8 cellular contexts compared by ENCODE assay signal in genomic region chr13:100588350-100589177, GRCh38. TPM values are rescaled to one million over a fixed set of nuclear protein-coding genes. Genes with fewer than 3 reads are reported as not detected.
DNase-seq lines count a peak whose midpoint lies in the region; ATAC-seq, FAIRE-seq and TF ChIP-seq lines count a peak whose summit lies in the region.

TSS of gene GGACT (minus strand) at chr13:100588789. CDS start at chr13:100532591, 56,198 bp downstream.

- TF ChIP-seq EP300 in HepG2 (IDR thresholded peaks at IDR 0.05; ENCODE audit: low read depth in 2 of 2, low read length in 2 of 2) (0 out of 4 replicates have a peak, but pooled peaks of 1 of the 2 experiments have one; percentile 9), HepG2 (CRISPR knock-in tag; IDR thresholded peaks at IDR 0.05; ENCODE audit: borderline replicate concordance) (no peak)

- 11% methylated on average over 13 of the region's 82 CpGs for WGBS in HepG2 (ENCODE audit: low lambda C conversion rate)

- peak within 1 kb of the TSS; percentile 68 for H3K9ac ChIP-seq in HepG2 (ENCODE audit: insufficient read depth, low read depth, low read length)

- H3K4me1 Mint-ChIP-seq in activated CD4-positive, alpha-beta T cell treated with anti-CD3 and anti-CD28 coated beads for 36 hours, result peaks cover 37% of the 10 kb centered on the region

- intact Hi-C loops in activated CD4-positive, alpha-beta T cell treated with anti-CD3 and anti-CD28 coated beads for 36 hours (cut with DNase I, micrococcal nuclease), result loop anchor here (1.0 to 5.0 kb wide), 5 partner anchors 84 to 1090 kb away; partner anchors contain the start of genes TMTC4 (in 2 of the 2) and CLYBL (in 1 of the 2)
- intact Hi-C loops in HepG2 (cut with micrococcal nuclease; ENCODE audit: unreplicated experiment), result loop anchor here (1.0 kb wide), 1 partner anchor 13 kb away; no protein-coding TSS in a partner anchor

- CTCF ChIA-PET in activated CD4-positive, alpha-beta T cell treated with anti-CD3 and anti-CD28 coated beads for 36 hours (lab: Charles Lee), result interaction anchor here (0.6 to 12.5 kb wide), 7 partner anchors 11 to 539 kb away, joined by 3 to 94 read pairs (median 4); partner anchors contain the start of gene TMTC4
- CTCF ChIA-PET in HepG2 (lab: Yijun Ruan, JAX; ENCODE audit: low intra/inter-chr PET ratio, low total read pairs), result interaction anchor here (1.1 to 1.5 kb wide), 2 partner anchors 15 to 74 kb away, joined by 5 to 7 read pairs; no protein-coding TSS in a partner anchor

- H3K9me3 Mint-ChIP-seq in activated CD4-positive, alpha-beta T cell treated with anti-CD3 and anti-CD28 coated beads for 36 hours (ENCODE audit: low read depth), result no peaks in the 10 kb centered on the region

- ATAC-seq in HG02852 (IDR thresholded peaks at IDR 0.05; ENCODE audit: unreplicated experiment) (peak; percentile 97), HepG2 (peak; percentile 94)
- ATAC-seq in activated CD4-positive, alpha-beta T cell treated with anti-CD3 and anti-CD28 coated beads for 36 hours, result peak; percentile 94

- no TSS peak for BruUV-seq in HepG2 (replicated peaks; lab: Mats Ljungman, UMichigan)

- no peaks in the 10 kb centered on the region for H3K27me3 ChIP-seq in HepG2 (ENCODE audit: control insufficient read depth in 1 of 2, insufficient read depth in 2 of 2, low read length in 2 of 2)

- peak; percentile 90 for DNase-seq in 8988T
- DNase-seq in GM13977 (ENCODE audit: low spot score), result peak; percentile 94
- peak; percentile 73 to 87 for DNase-seq in NCI-H1930 (lab: John Stamatoyannopoulos, UW)
- peak; percentile 90 for DNase-seq in activated CD4-positive, alpha-beta T cell treated with anti-CD3 and anti-CD28 coated beads for 36 hours
- peak; percentile 76 for DNase-seq in coronary artery (ENCODE audit: low spot score)
- DNase-seq in HepG2 (ENCODE audit: low spot score), result peak; percentile 37
- peak; percentile 80 to 89 for DNase-seq in stimulated activated CD4-positive, alpha-beta T cell treated with anti-CD3 and anti-CD28 coated beads, Interleukin-4, amount 100 ng/mL, for 4 hours

- no peaks in the 10 kb centered on the region for H3K9me3 ChIP-seq in HepG2 (ENCODE audit: low read length)

- no peaks in the 10 kb centered on the region for H3K36me3 Mint-ChIP-seq in activated CD4-positive, alpha-beta T cell treated with anti-CD3 and anti-CD28 coated beads for 36 hours (ENCODE audit: low read depth)

- H2AFZ ChIP-seq in HepG2 (ENCODE audit: low read length), result no peak within 1 kb of the TSS

- H3K36me3 ChIP-seq in HepG2 (replicated peaks in 1 of 2; ENCODE audit: control insufficient read depth in 1 of 2, insufficient read depth in 2 of 2, low read length in 2 of 2), result no peaks in the 10 kb centered on the region

- H3K27ac ChIP-seq in coronary artery, result peak within 1 kb of the TSS; percentile 4 to 66
- no peak within 1 kb of the TSS for H3K27ac ChIP-seq in HepG2 (ENCODE audit: extremely low read length, insufficient read depth, low read length)

- in situ Hi-C loops in GM13977 (cut with MboI; ENCODE audit: low pct_unique_long_range_greater_than_20kb, low sequenced_read_pairs, unreplicated experiment) (loop anchor here (25.0 kb wide), 1 partner anchor 524 kb away; no protein-coding TSS in a partner anchor), HepG2 (cut with HindIII; ENCODE audit: extremely low pct_ligation_motif_present, low pct_unique_long_range_greater_than_20kb) (loop anchor here (25.0 kb wide), 1 partner anchor 524 kb away; no protein-coding TSS in a partner anchor)

- H3K27ac Mint-ChIP-seq in activated CD4-positive, alpha-beta T cell treated with anti-CD3 and anti-CD28 coated beads for 36 hours, result peak within 1 kb of the TSS; percentile 86

- TF ChIP-seq RAD21 in HepG2 (CRISPR knock-in tag; IDR thresholded peaks at IDR 0.05), result peak; percentile 86

- H3K4me1 ChIP-seq in HepG2 (ENCODE audit: insufficient read depth, low read length), result peaks cover 23% of the 10 kb centered on the region

- H3K79me2 ChIP-seq in HepG2 (ENCODE audit: insufficient read depth, low read length), result no peaks in the 10 kb centered on the region

- H4K20me1 ChIP-seq in HepG2 (ENCODE audit: insufficient read depth, low read length), result no peaks in the 10 kb centered on the region

- FAIRE-seq in HepG2 (lab: Jason Lieb, UNC), result no peak

- H3K4me3 ChIP-seq in coronary artery (peak within 1 kb of the TSS; percentile 88), HepG2 (replicated peaks in 1 of 3; ENCODE audit: insufficient read depth in 1 of 3, low read depth in 2 of 3, low read length in 3 of 3) (peak within 1 kb of the TSS; percentile 43 to 76 (median 68))

- H3K4me2 ChIP-seq in HepG2 (ENCODE audit: low read depth, low read length), result peak within 1 kb of the TSS; percentile 75

- TF ChIP-seq CTCF in GM13977 (IDR thresholded peaks at IDR 0.05; ENCODE audit: extremely low read depth, insufficient read depth, missing control alignments), result peak; percentile 95
- peak; percentile 67 for TF ChIP-seq CTCF in coronary artery (IDR thresholded peaks at IDR 0.05)
- TF ChIP-seq CTCF in HepG2 (CRISPR knock-in tag; IDR thresholded peaks at IDR 0.05), result peak; percentile 80

- H3K4me3 Mint-ChIP-seq in activated CD4-positive, alpha-beta T cell treated with anti-CD3 and anti-CD28 coated beads for 36 hours, result peak within 1 kb of the TSS; percentile 75

- POLR2A ChIA-PET in activated CD4-positive, alpha-beta T cell treated with anti-CD3 and anti-CD28 coated beads for 36 hours (lab: Charles Lee), result no interaction called here
- POLR2A ChIA-PET in HepG2 (lab: Yijun Ruan, JAX), result no interaction called here

- TF ChIP-seq POLR2A in HepG2 (IDR thresholded peaks at IDR 0.05; ENCODE audit: insufficient read depth in 1 of 2, low read depth in 2 of 2, low read length in 2 of 2), result peak; percentile 29 to 43; a peak in 2 of 4 replicates

- H3K27me3 Mint-ChIP-seq in activated CD4-positive, alpha-beta T cell treated with anti-CD3 and anti-CD28 coated beads for 36 hours, result no peaks in the 10 kb centered on the region

TF ChIP-seq in HepG2, 621 proteins besides CTCF, POLR2A, EP300 and RAD21 (continues in another document):
- TF ChIP-seq, protein P1, sequence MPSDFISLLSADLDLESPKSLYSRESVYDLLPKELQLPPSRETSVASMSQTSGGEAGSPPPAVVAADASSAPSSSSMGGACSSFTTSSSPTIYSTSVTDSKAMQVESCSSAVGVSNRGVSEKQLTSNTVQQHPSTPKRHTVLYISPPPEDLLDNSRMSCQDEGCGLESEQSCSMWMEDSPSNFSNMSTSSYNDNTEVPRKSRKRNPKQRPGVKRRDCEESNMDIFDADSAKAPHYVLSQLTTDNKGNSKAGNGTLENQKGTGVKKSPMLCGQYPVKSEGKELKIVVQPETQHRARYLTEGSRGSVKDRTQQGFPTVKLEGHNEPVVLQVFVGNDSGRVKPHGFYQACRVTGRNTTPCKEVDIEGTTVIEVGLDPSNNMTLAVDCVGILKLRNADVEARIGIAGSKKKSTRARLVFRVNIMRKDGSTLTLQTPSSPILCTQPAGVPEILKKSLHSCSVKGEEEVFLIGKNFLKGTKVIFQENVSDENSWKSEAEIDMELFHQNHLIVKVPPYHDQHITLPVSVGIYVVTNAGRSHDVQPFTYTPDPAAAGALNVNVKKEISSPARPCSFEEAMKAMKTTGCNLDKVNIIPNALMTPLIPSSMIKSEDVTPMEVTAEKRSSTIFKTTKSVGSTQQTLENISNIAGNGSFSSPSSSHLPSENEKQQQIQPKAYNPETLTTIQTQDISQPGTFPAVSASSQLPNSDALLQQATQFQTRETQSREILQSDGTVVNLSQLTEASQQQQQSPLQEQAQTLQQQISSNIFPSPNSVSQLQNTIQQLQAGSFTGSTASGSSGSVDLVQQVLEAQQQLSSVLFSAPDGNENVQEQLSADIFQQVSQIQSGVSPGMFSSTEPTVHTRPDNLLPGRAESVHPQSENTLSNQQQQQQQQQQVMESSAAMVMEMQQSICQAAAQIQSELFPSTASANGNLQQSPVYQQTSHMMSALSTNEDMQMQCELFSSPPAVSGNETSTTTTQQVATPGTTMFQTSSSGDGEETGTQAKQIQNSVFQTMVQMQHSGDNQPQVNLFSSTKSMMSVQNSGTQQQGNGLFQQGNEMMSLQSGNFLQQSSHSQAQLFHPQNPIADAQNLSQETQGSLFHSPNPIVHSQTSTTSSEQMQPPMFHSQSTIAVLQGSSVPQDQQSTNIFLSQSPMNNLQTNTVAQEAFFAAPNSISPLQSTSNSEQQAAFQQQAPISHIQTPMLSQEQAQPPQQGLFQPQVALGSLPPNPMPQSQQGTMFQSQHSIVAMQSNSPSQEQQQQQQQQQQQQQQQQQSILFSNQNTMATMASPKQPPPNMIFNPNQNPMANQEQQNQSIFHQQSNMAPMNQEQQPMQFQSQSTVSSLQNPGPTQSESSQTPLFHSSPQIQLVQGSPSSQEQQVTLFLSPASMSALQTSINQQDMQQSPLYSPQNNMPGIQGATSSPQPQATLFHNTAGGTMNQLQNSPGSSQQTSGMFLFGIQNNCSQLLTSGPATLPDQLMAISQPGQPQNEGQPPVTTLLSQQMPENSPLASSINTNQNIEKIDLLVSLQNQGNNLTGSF (CRISPR knock-in tag; IDR thresholded peaks at IDR 0.05), result peak; percentile 87

RNA-seq across cellular contexts. Expression of gene GGACT, which starts in this region (rescaled TPM):
- 1 to 10 TPM; 6.8 to 7.0 TPM for total RNA-seq in activated CD4-positive, alpha-beta T cell treated with anti-CD3 and anti-CD28 coated beads for 36 hours
- 1.6 and 1.9 TPM in 2 replicates for total RNA-seq in HepG2 (2016; rRNA removed; fragmentation: Illumina TruSeq; extraction: Trizol)
- 0.88 and 1.9 TPM in 2 replicates for total RNA-seq in HepG2 (2016; cell fraction: cytosol; rRNA removed; fragmentation: Illumina TruSeq; extraction: Trizol; ENCODE audit: low read depth)
- total RNA-seq in HepG2 (2016; cell fraction: insoluble cytoplasmic fraction; rRNA removed; fragmentation: Illumina TruSeq; extraction: Trizol), result 1.3 and 1.8 TPM in 2 replicates
- total RNA-seq in HepG2 (2016; cell fraction: membrane; rRNA removed; fragmentation: Illumina TruSeq; extraction: Trizol), result 2.3 and 2.4 TPM in 2 replicates
- 0.56 and 0.93 TPM in 2 replicates for total RNA-seq in HepG2 (2016; cell fraction: nucleus; rRNA removed; fragmentation: Illumina TruSeq; extraction: Trizol)
- polyA plus RNA-seq in HepG2 (2011; rRNA removed), result 1.7 and 2.3 TPM in 2 replicates
- 1.2 and 1.3 TPM in 2 replicates for polyA plus RNA-seq in HepG2 (2011; cell fraction: cytosol; rRNA removed)
- 0.69 and 0.97 TPM in 2 replicates for polyA plus RNA-seq in HepG2 (2011; cell fraction: nucleus; rRNA removed)
- 2.7 and 6.4 TPM in 2 replicates for polyA plus RNA-seq in HepG2 (2012)
- 1.9 and 2.4 TPM in 2 replicates for polyA plus RNA-seq in HepG2 (2016; cell fraction: cytosol; fragmentation: Illumina TruSeq; extraction: Trizol; ENCODE audit: low read depth)
- 1.7 and 2.2 TPM in 2 replicates for polyA plus RNA-seq in HepG2 (2016; cell fraction: insoluble cytoplasmic fraction; fragmentation: Illumina TruSeq; extraction: Trizol; ENCODE audit: low read depth)
- 2.2 and 3.9 TPM in 2 replicates for polyA plus RNA-seq in HepG2 (2016; cell fraction: membrane; fragmentation: Illumina TruSeq; extraction: Trizol; ENCODE audit: low read depth)
- 0.39 and 0.98 TPM in 2 replicates for polyA plus RNA-seq in HepG2 (2016; cell fraction: nucleus; fragmentation: Illumina TruSeq; extraction: Trizol; ENCODE audit: insufficient read depth, low read depth)
- polyA minus RNA-seq in HepG2 (2011; rRNA and poly(A)+ RNA removed; ENCODE audit: low replicate concordance), result 0.33 and 0.34 TPM in 2 replicates
- polyA minus RNA-seq in HepG2 (2011; cell fraction: cytosol; rRNA and poly(A)+ RNA removed), result 0.18 and 0.40 TPM in 2 replicates
- polyA minus RNA-seq in HepG2 (2011; cell fraction: nucleus; rRNA and poly(A)+ RNA removed), result 1.8 and 2.5 TPM in 2 replicates

Comparison
In these comparisons a context has a peak if more than half of its experiments do, and no peak if none do; other contexts are left out.
1. DNase-seq: peak in every context shown above with its lines; median percentile 94 in GM13977; 90 in 8988T; 90 in activated CD4-positive, alpha-beta T cell treated with anti-CD3 and anti-CD28 coated beads for 36 hours; 84 in stimulated activated CD4-positive, alpha-beta T cell treated with anti-CD3 and anti-CD28 coated beads, Interleukin-4, amount 100 ng/mL, for 4 hours; 80 in NCI-H1930; 76 in coronary artery; 37 in HepG2.